8 cellular contexts compared by ENCODE assay signal in genomic region chr10:30284860-30285594, GRCh38.
A peak's percentile ranks its signal among the peaks of the same experiment; 100 is the strongest.
DNase-seq lines count a peak whose midpoint lies in the region; ATAC-seq, FAIRE-seq and TF ChIP-seq lines count a peak whose summit lies in the region.

No MANE protein-coding gene starts in this region.

- FAIRE-seq in frontal cortex (lab: Jason Lieb, UNC) = no peak

- no peaks in the 10 kb centered on the region for H3K36me3 ChIP-seq in Loucy (ENCODE audit: insufficient read depth, low read length)
- no peaks in the 10 kb centered on the region for H3K36me3 ChIP-seq in CD8-positive, alpha-beta memory T cell (ENCODE audit: insufficient read depth, low read length)

- no peaks in the 10 kb centered on the region for H3K9me3 Mint-ChIP-seq in CD8-positive, alpha-beta memory T cell

- H3K4me2 ChIP-seq in Loucy (ENCODE audit: low read depth, low read length, poor library complexity, severe bottlenecking) = no peak overlapping the region

- CTCF ChIA-PET in CD8-positive, alpha-beta memory T cell (lab: Charles Lee) = no interaction called here

- peak overlapping the region; percentile 44; the same call in 1 of the 2 replicates for H3K4me3 ChIP-seq in GM08714 (ENCODE audit: low read length)
- no peak overlapping the region for H3K4me3 ChIP-seq in Loucy (ENCODE audit: low read length, poor library complexity, severe bottlenecking)
- H3K4me3 ChIP-seq in CD8-positive, alpha-beta memory T cell (ENCODE audit: low read length) = no peak overlapping the region

- no peaks in the 10 kb centered on the region for H3K9me2 ChIP-seq in Loucy (replicated peaks; ENCODE audit: low read depth, low read length)

- peak overlapping the region in 4 of 8 donors; percentile 9 to 76 (median 42) for H3K27ac Mint-ChIP-seq in CD8-positive, alpha-beta memory T cell

- H3K27me3 ChIP-seq in Loucy (ENCODE audit: insufficient read depth, low read length, poor library complexity, severe bottlenecking) = no peaks in the 10 kb centered on the region
- no peaks in the 10 kb centered on the region for H3K27me3 ChIP-seq in CD8-positive, alpha-beta memory T cell (ENCODE audit: insufficient read depth, low read length, poor library complexity, severe bottlenecking)

- H3K36me3 Mint-ChIP-seq in CD8-positive, alpha-beta memory T cell = peaks cover 0 to 10% (median 0%) of the 10 kb centered on the region in 3 donors

- DNase-seq in globus pallidus (ENCODE audit: low spot score) (peak; percentile 28), frontal cortex (ENCODE audit: low spot score in 2 of 2) (no peak), NCI-H1417 (lab: John Stamatoyannopoulos, UW) (no peak), NCI-H524 treated with DMSO at 0.1 percent for 48 hours (lab: John Stamatoyannopoulos, UW) (no peak)
- DNase-seq in CD8-positive, alpha-beta memory T cell = no peak

- H3K9me3 ChIP-seq in Loucy (ENCODE audit: insufficient read depth, low read depth, low read length) = no peaks in the 10 kb centered on the region
- no peaks in the 10 kb centered on the region for H3K9me3 ChIP-seq in CD8-positive, alpha-beta memory T cell (ENCODE audit: low read length)

- ATAC-seq in GM21717 (IDR thresholded peaks at IDR 0.05; ENCODE audit: unreplicated experiment) = peak; percentile 93

- no peak overlapping the region for H3K27ac ChIP-seq in CD8-positive, alpha-beta memory T cell (ENCODE audit: low read depth, low read length)

- no peaks in the 10 kb centered on the region for H3K79me2 ChIP-seq in Loucy (ENCODE audit: insufficient read depth, low read length)

- POLR2A ChIA-PET in CD8-positive, alpha-beta memory T cell (lab: Charles Lee) = no interaction called here

- H3K4me1 Mint-ChIP-seq in CD8-positive, alpha-beta memory T cell = peaks cover 14 to 18% (median 15%) of the 10 kb centered on the region in 3 donors

- no peak for TF ChIP-seq CTCF in Loucy (conservative IDR thresholded peaks at IDR 0.05; ENCODE audit: low read length)

- H3K4me3 Mint-ChIP-seq in CD8-positive, alpha-beta memory T cell = peak overlapping the region in 1 of 7 donors; percentile 58

- peaks cover 8% of the 10 kb centered on the region for H3K4me1 ChIP-seq in Loucy (ENCODE audit: insufficient read depth, low read length, poor library complexity, severe bottlenecking)
- no peaks in the 10 kb centered on the region for H3K4me1 ChIP-seq in CD8-positive, alpha-beta memory T cell (ENCODE audit: insufficient read depth, low read length)

- H3K27me3 Mint-ChIP-seq in CD8-positive, alpha-beta memory T cell = peaks cover 0 to 5% of the 10 kb centered on the region in 2 donors

- H3F3A ChIP-seq in Loucy (ENCODE audit: low read depth) = no peaks in the 10 kb centered on the region

- no peaks in the 10 kb centered on the region for H4K20me1 ChIP-seq in Loucy (ENCODE audit: insufficient read depth, low read length, poor library complexity, severe bottlenecking)

- H2AFZ ChIP-seq in Loucy (ENCODE audit: low read length) = peak overlapping the region; percentile 30; the same call in 1 of the 2 replicates

- no peak overlapping the region for H3K9ac ChIP-seq in Loucy (ENCODE audit: low read depth, low read length, poor library complexity, severe bottlenecking)
